Comparison of ENCODE assay signal across 8 cellular contexts in the genomic region with DNA sequence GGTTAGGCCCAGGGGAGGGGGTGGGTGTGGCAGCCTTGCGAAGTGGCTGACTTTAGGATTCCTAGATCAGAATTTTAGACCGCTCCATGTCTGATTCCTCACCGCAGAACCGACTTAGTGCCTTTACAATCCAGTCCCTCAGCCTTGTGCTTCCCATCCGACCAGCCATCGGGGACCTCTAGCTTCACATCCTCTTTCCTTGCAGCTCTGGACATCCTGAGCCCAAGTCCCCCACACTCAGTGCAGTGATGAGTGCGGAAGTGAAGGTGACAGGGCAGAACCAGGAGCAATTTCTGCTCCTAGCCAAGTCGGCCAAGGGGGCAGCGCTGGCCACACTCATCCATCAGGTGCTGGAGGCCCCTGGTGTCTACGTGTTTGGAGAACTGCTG. TPM values are rescaled to one million over a fixed set of nuclear protein-coding genes. Genes with fewer than 3 reads are reported as not detected.
DNase-seq lines count a peak whose midpoint lies in the region; ATAC-seq and TF ChIP-seq lines count a peak whose summit lies in the region.

No MANE protein-coding gene starts in this region.

- intact Hi-C loops in gastrocnemius medialis (cut with DNase I; ENCODE audit: low total_unique reads), result loop anchor here (1.0 kb wide), 2 partner anchors 29 to 127 kb away; a partner anchor contains a TSS

- H4K20me1 ChIP-seq in hepatocyte (ENCODE audit: insufficient read depth, poor library complexity, severe bottlenecking), result no peaks in the 10 kb centered on the region

- H3K9me2 ChIP-seq in hepatocyte (replicated peaks; ENCODE audit: insufficient read depth), result no peaks in the 10 kb centered on the region

- peaks cover 12% of the 10 kb centered on the region for H3K79me2 ChIP-seq in hepatocyte

- no peak for TF ChIP-seq CTCF in hepatocyte (IDR thresholded peaks at IDR 0.05; ENCODE audit: poor library complexity)
- TF ChIP-seq CTCF in gastrocnemius medialis (IDR thresholded peaks at IDR 0.05 in 4 of 5, conservative IDR thresholded peaks at IDR 0.05 in 1 of 5), result no peak

- H3K4me1 ChIP-seq in hepatocyte (ENCODE audit: insufficient read depth) (peaks cover 8% of the 10 kb centered on the region), gastrocnemius medialis (peaks cover 6 to 10% of the 10 kb centered on the region in 2 donors)

- H2AFZ ChIP-seq in hepatocyte, result peak overlapping the region; percentile 42

- H3K27ac ChIP-seq in hepatocyte (peak overlapping the region; percentile 76), gastrocnemius medialis (peak overlapping the region; percentile 81 to 90 (median 86))

- ATAC-seq in gastrocnemius medialis, result peak in 1 of 2 donors; percentile 3

- H3K9me3 ChIP-seq in hepatocyte (ENCODE audit: low read depth), result no peaks in the 10 kb centered on the region
- no peaks in the 10 kb centered on the region for H3K9me3 ChIP-seq in gastrocnemius medialis

- in situ Hi-C loops in gastrocnemius medialis (cut with MboI; ENCODE audit: low sequenced_read_pairs in 4 of 4), result loop anchor here in 1 of 4 donors (10.0 kb wide), 1 partner anchor 60 kb away; a partner anchor contains a TSS

- H3K4me2 ChIP-seq in hepatocyte, result peak overlapping the region; percentile 89

- no peaks in the 10 kb centered on the region for H3K27me3 ChIP-seq in H7 (ENCODE audit: control insufficient read depth, insufficient read depth, low read length)
- H3K27me3 ChIP-seq in hepatocyte, result no peaks in the 10 kb centered on the region
- H3K27me3 ChIP-seq in gastrocnemius medialis, result no peaks in the 10 kb centered on the region

- H3K36me3 ChIP-seq in H7 (replicated peaks; ENCODE audit: control insufficient read depth, insufficient read depth, low read length) (peaks cover 11% of the 10 kb centered on the region), hepatocyte (replicated peaks; ENCODE audit: insufficient read depth, low read depth) (no peaks in the 10 kb centered on the region), gastrocnemius medialis (peaks cover 2 to 26% of the 10 kb centered on the region in 2 donors)

- DNase-seq in H7 (no peak), NCI-H146 treated with DMSO at 0.1 percent for 48 hours (lab: John Stamatoyannopoulos, UW; ENCODE audit: unreplicated experiment) (peak; percentile 73), hepatocyte (ENCODE audit: low spot score) (peak; percentile 24), gastrocnemius medialis (peak in 1 of 2 donors; percentile 8), SKM-1 treated with dmso at 0.1 percent for 144 hours (lab: John Stamatoyannopoulos, UW; ENCODE audit: unreplicated experiment) (no peak), GM19238 (ENCODE audit: insufficient read length, low spot score) (no peak)
- DNase-seq in activated effector memory CD4-positive, alpha-beta T cell treated with Interleukin-2 at 50 U/mL for 16 hours, result peak; percentile 2

- peak overlapping the region; percentile 65 for H3K4me3 ChIP-seq in GM08714 (ENCODE audit: low read length)
- H3K4me3 ChIP-seq in H7 (ENCODE audit: insufficient read depth, low read depth, low read length), result peak overlapping the region; percentile 64
- peak overlapping the region; percentile 1 for H3K4me3 ChIP-seq in hepatocyte
- H3K4me3 ChIP-seq in gastrocnemius medialis, result peak overlapping the region; percentile 55 to 80 (median 74)

- WGBS in hepatocyte (ENCODE audit: low lambda C conversion rate, missing lambda C conversion rate), result 25% methylated on average over 9 of the region's 10 CpGs

- no peak for TF ChIP-seq POLR2A in gastrocnemius medialis (IDR thresholded peaks at IDR 0.05)

RNA-seq across cellular contexts. Expression of a gene that starts 0.6 kb away (rescaled TPM):
- 72.1 and 77.6 TPM in 2 replicates for total RNA-seq in H7 (2014; rRNA removed; shearing (Covaris generic))
- total RNA-seq in hepatocyte, result 46.9 and 56.7 TPM in 2 replicates
- polyA plus RNA-seq in hepatocyte, result 65.2 and 73.6 TPM in 2 replicates
- total RNA-seq in gastrocnemius medialis, result 100 to 1,000 TPM in 2 of 4 donors, 10 to 100 TPM in 2; 82.0 to 132 (median 99.0) TPM

RNA-seq across cellular contexts. Expression of a gene that starts 23.8 kb away (rescaled TPM):
- total RNA-seq in H7 (2014; rRNA removed; shearing (Covaris generic)), result 0.42 and 1.4 TPM in 2 replicates
- total RNA-seq in hepatocyte (0.16 and 0.17 TPM in 2 replicates), gastrocnemius medialis (not detected)
- polyA plus RNA-seq in hepatocyte, result 0.95 and 1.0 TPM in 2 replicates

RNA-seq across cellular contexts. Expression of a gene that starts 28.5 kb away (rescaled TPM):
- 293 and 322 TPM in 2 replicates for total RNA-seq in H7 (2014; rRNA removed; shearing (Covaris generic))
- total RNA-seq in hepatocyte, result 210 and 241 TPM in 2 replicates
- 508 and 535 TPM in 2 replicates for polyA plus RNA-seq in hepatocyte
- 100 to 1,000 TPM; 105 to 181 (median 165) TPM for total RNA-seq in gastrocnemius medialis

RNA-seq across cellular contexts. Expression of a gene that starts 35.2 kb away (rescaled TPM):
- total RNA-seq in H7 (2014; rRNA removed; shearing (Covaris generic)), result 34.4 and 40.3 TPM in 2 replicates
- total RNA-seq in hepatocyte (33.8 and 34.5 TPM in 2 replicates), gastrocnemius medialis (10 to 100 TPM; 22.4 to 35.3 (median 27.9) TPM)
- 35.8 and 41.8 TPM in 2 replicates for polyA plus RNA-seq in hepatocyte

RNA-seq across cellular contexts. Expression of a gene that starts 41.8 kb away (rescaled TPM):
- total RNA-seq in H7 (2014; rRNA removed; shearing (Covaris generic)), result 237 and 270 TPM in 2 replicates
- total RNA-seq in hepatocyte, result 179 and 180 TPM in 2 replicates
- polyA plus RNA-seq in hepatocyte, result 282 and 315 TPM in 2 replicates
- total RNA-seq in gastrocnemius medialis, result 10 to 100 TPM; 15.0 to 40.4 (median 31.5) TPM

Comparison
In these comparisons a context has a peak if more than half of its experiments do, and no peak if none do; other contexts are left out.
1. H3K4me3 ChIP-seq: peak in every context shown above with its lines; median percentile 74 in gastrocnemius medialis; 65 in GM08714; 64 in H7; 1 in hepatocyte.
2. DNase-seq: peak in NCI-H146 treated with DMSO at 0.1 percent for 48 hours (single experiment), activated effector memory CD4-positive, alpha-beta T cell treated with Interleukin-2 at 50 U/mL for 16 hours (single experiment) and hepatocyte (single experiment); none in H7 (single experiment), SKM-1 treated with dmso at 0.1 percent for 144 hours (single experiment) and GM19238 (single experiment).